Comparison of ENCODE assay signal across 22 cellular contexts in the genomic region with DNA sequence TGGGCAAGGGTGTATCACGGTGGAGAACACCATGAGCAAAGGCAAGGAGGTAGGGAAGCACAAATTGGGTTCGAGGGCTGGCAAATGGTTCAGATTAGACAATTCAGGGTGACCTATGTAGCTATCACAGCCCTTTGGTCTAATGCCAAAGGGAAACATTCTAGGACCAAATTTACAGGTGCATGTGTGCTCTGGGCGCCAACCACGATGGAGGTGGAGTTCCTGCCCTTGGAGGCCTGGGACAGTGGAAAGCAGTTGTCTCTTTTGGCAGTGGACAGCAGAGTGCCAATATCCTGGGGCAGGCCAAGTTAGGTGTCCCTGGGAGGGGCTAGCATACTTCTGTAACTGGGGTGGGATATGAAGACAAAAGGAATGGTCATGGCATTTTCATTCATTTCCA. TPM values are rescaled to one million over a fixed set of nuclear protein-coding genes. Genes with fewer than 3 reads are reported as not detected.
"Had no signal": no experiment of that assay in that cellular context is flagged by ENCODE, and none has a peak within 500 bp of the region (broad histone marks: within the 10 kb centered on the region; RNA-seq: fewer than 3 reads in every experiment).

No MANE protein-coding gene starts in this region.

- H3K79me2 ChIP-seq: hepatocyte, parathyroid adenoma had no signal

- H3K9me3 ChIP-seq: psoas muscle, thoracic aorta, transverse colon had no signal

- H3K27ac Mint-ChIP-seq: dendritic cell treated with granulocyte-macrophage colony-stimulating factor and Interleukin-4, amounts not matched to agents 40 ng/mL and 50 ng/mL, for 4 days; natural killer cell treated with Interleukin-12 subunit alpha and Interleukin-12 subunit beta and Interleukin-15 and Interleukin-18, amount 100 ng/mL, for 72 hours; neural progenitor cell had no signal

- H3K27ac ChIP-seq: hepatocyte, neural progenitor cell, parathyroid adenoma, psoas muscle, stomach, thoracic aorta, transverse colon had no signal

- H2AFZ ChIP-seq: hepatocyte, neural progenitor cell, parathyroid adenoma had no signal

- H3K9ac ChIP-seq: neural progenitor cell, parathyroid adenoma had no signal

- H3K4me1 Mint-ChIP-seq: neural progenitor cell had no signal

- H3K36me3 ChIP-seq: neural progenitor cell, stomach, thoracic aorta, transverse colon had no signal

- H3K36me3 Mint-ChIP-seq: natural killer cell treated with Interleukin-12 subunit alpha and Interleukin-12 subunit beta and Interleukin-15 and Interleukin-18, amount 100 ng/mL, for 72 hours; neural progenitor cell had no signal

- H3K4me2 ChIP-seq: hepatocyte, neural progenitor cell had no signal

- H3K27me3 ChIP-seq: hepatocyte, neural progenitor cell, transverse colon had no signal

- H3K4me3 Mint-ChIP-seq: dendritic cell treated with granulocyte-macrophage colony-stimulating factor and Interleukin-4, amounts not matched to agents 40 ng/mL and 50 ng/mL, for 4 days; natural killer cell treated with Interleukin-12 subunit alpha and Interleukin-12 subunit beta and Interleukin-15 and Interleukin-18, amount 100 ng/mL, for 72 hours; neural progenitor cell had no signal

- ATAC-seq: left colon; left ventricle myocardium superior; natural killer cell treated with Interleukin-12 subunit alpha and Interleukin-12 subunit beta and Interleukin-15 and Interleukin-18, amount 100 ng/mL, for 72 hours; sciatic nerve had no signal

- H3K4me1 ChIP-seq: neural progenitor cell, parathyroid adenoma, psoas muscle, stomach, transverse colon had no signal

- H3K9me3 Mint-ChIP-seq: dendritic cell treated with granulocyte-macrophage colony-stimulating factor and Interleukin-4, amounts not matched to agents 40 ng/mL and 50 ng/mL, for 4 days had no signal

- H3K4me3 ChIP-seq: hepatocyte, lung, neural progenitor cell, psoas muscle, stomach, thoracic aorta, transverse colon had no signal

- DNase-seq: erythroblast; foreskin melanocyte; left colon; left ventricle myocardium superior; mesenchymal stem cell; midbrain; nucleus accumbens; psoas muscle; retina; stimulated activated naive CD4-positive, alpha-beta T cell; stomach; substantia nigra; transverse colon had no signal

RNA-seq across cellular contexts. Expression of a gene that starts 40.1 kb away (rescaled TPM):
- total RNA-seq: endothelial cell of umbilical vein; left ventricle myocardium superior; natural killer cell treated with Interleukin-12 subunit alpha and Interleukin-12 subunit beta and Interleukin-15 and Interleukin-18, amount 100 ng/mL, for 72 hours; thoracic aorta had no signal
- polyA plus RNA-seq: endothelial cell of umbilical vein had no signal

RNA-seq across cellular contexts. Expression of a gene that starts 52.6 kb away (rescaled TPM):
- total RNA-seq: endothelial cell of umbilical vein; natural killer cell treated with Interleukin-12 subunit alpha and Interleukin-12 subunit beta and Interleukin-15 and Interleukin-18, amount 100 ng/mL, for 72 hours had no signal
